8 cellular contexts compared by ENCODE assay signal in genomic region chr5:109689740-109690455, GRCh38. TPM values are rescaled to one million over a fixed set of nuclear protein-coding genes. Genes with fewer than 3 reads are reported as not detected.
DNase-seq lines count a peak whose midpoint lies in the region; ATAC-seq, FAIRE-seq and TF ChIP-seq lines count a peak whose summit lies in the region.

MAN2A1 (plus strand) TSS chr5:109689927; CDS start chr5:109690418, 491 bp downstream.

- ATAC-seq in HG02571 (IDR thresholded peaks at IDR 0.05; ENCODE audit: unreplicated experiment) (peak; percentile 55), K562 (peak; percentile 80)

- peak within 1 kb of the TSS; percentile 75 to 99 for H3K9ac ChIP-seq in K562 (ENCODE audit: insufficient read depth in 1 of 2, low read depth in 2 of 2, low read length in 2 of 2)
- peak within 1 kb of the TSS; percentile 94 for H3K9ac ChIP-seq in skeletal muscle satellite cell (ENCODE audit: low read depth, low read length)

- DNase-seq in GM12892 (ENCODE audit: insufficient read length) (peak; percentile 51), NB4 (ENCODE audit: low read depth) (peak; percentile 86), T1000 (lab: John Stamatoyannopoulos, UW) (peak; percentile 52), K562 (ENCODE audit: extremely low read depth in 1 of 4, low spot score in 3 of 4) (peak; percentile 75 to 82 (median 80)), iPS DF 6.9 (ENCODE audit: low read depth, low spot score) (no peak), OCI-M2 (lab: John Stamatoyannopoulos, UW; ENCODE audit: unreplicated experiment) (no peak)

- in situ Hi-C loops in K562 (cut with MboI) = loop anchor here (5.0 kb wide), 1 partner anchor 83 kb away; no protein-coding TSS in a partner anchor

- peaks cover 9% of the 10 kb centered on the region; the same call in 1 of the 2 replicates for H4K20me1 ChIP-seq in K562 (replicated peaks; ENCODE audit: control insufficient read depth, insufficient read depth, low read length)

- H3K27ac ChIP-seq in K562 (ENCODE audit: extremely low read depth, low read depth, low read length) (peak within 1 kb of the TSS; percentile 92), iPS DF 6.9 (ENCODE audit: low read length) (no peak within 1 kb of the TSS)

- BruUV-seq in K562 (replicated peaks; lab: Mats Ljungman, UMichigan) = no TSS peak

- TF ChIP-seq CTCF in NB4 (IDR thresholded peaks at IDR 0.05; ENCODE audit: low read depth, low read length) = no peak
- peak in 2 of 3 experiments; percentile 3 to 25; a peak in 2 of 6 replicates for TF ChIP-seq CTCF in K562 (IDR thresholded peaks at IDR 0.05 in 2 of 3, conservative IDR thresholded peaks at IDR 0.05 in 1 of 3; ENCODE audit: insufficient read depth in 2 of 3, low read depth in 1 of 3, low read length in 3 of 3)

- peak within 1 kb of the TSS; percentile 100 for H2AFZ ChIP-seq in K562 (ENCODE audit: low read depth, low read length)

- POLR2A ChIA-PET in K562 (lab: Yijun Ruan, JAX) = interaction anchor here (0.6 to 2.2 kb wide), 12 partner anchors 8 to 962 kb away, joined by 3 to 15 read pairs (median 3); partner anchors contain the start of gene PJA2

- CTCF ChIA-PET in K562 (lab: Yijun Ruan, JAX; ENCODE audit: low intra/inter-chr PET ratio) = no interaction called here

- no peaks in the 10 kb centered on the region for H3K9me1 ChIP-seq in K562 (ENCODE audit: control insufficient read depth, insufficient read depth, low read length)

- H3K4me1 ChIP-seq in K562 (replicated peaks in 1 of 2; ENCODE audit: control insufficient read depth in 2 of 2, insufficient read depth in 2 of 2, low read length in 2 of 2) = peaks cover 20 to 30% of the 10 kb centered on the region in 2 experiments
- no peaks in the 10 kb centered on the region; the same call in none of the 2 replicates for H3K4me1 ChIP-seq in iPS DF 6.9 (ENCODE audit: control insufficient read depth, insufficient read depth, low read length)
- H3K4me1 ChIP-seq in skeletal muscle satellite cell (ENCODE audit: control insufficient read depth, insufficient read depth, low read length) = peaks cover 34% of the 10 kb centered on the region

- TF ChIP-seq POLR2A in GM12892 (IDR thresholded peaks at IDR 0.05; ENCODE audit: low read depth, low read length) (no peak), NB4 (IDR thresholded peaks at IDR 0.05; ENCODE audit: extremely low read depth, insufficient read length) (no peak), K562 (conservative IDR thresholded peaks at IDR 0.05) (peak; percentile 28; the same call in 1 of the 2 replicates)

- WGBS in K562 (ENCODE audit: insufficient coverage, low coverage, missing lambda C conversion rate) = 2% methylated on average over 30 of the region's 78 CpGs
- no CpG with 5 or more reads among the region's 78 CpGs for WGBS in iPS DF 6.9 (ENCODE audit: insufficient coverage, insufficient read length)

- FAIRE-seq in GM12892 (lab: Jason Lieb, UNC) (no peak), K562 (lab: Jason Lieb, UNC) (no peak)

- peak; percentile 16 to 38; a peak in 2 of 4 replicates for TF ChIP-seq RAD21 in K562 (CRISPR knock-in tag; conservative IDR thresholded peaks at IDR 0.05 in 1 of 2, IDR thresholded peaks at IDR 0.05 in 1 of 2)

- H3K36me3 ChIP-seq in K562 (ENCODE audit: control insufficient read depth, insufficient read depth, low read length) (no peaks in the 10 kb centered on the region), iPS DF 6.9 (ENCODE audit: control insufficient read depth, insufficient read depth, low read length) (no peaks in the 10 kb centered on the region), skeletal muscle satellite cell (ENCODE audit: insufficient read depth, low read length) (no peaks in the 10 kb centered on the region)

- no peaks in the 10 kb centered on the region for H3K9me3 ChIP-seq in K562 (replicated peaks; ENCODE audit: control insufficient read depth, insufficient read depth, low read depth, low read length)
- H3K9me3 ChIP-seq in iPS DF 6.9 (ENCODE audit: control insufficient read depth, insufficient read depth, low read length) = no peaks in the 10 kb centered on the region
- peaks cover 7% of the 10 kb centered on the region for H3K9me3 ChIP-seq in skeletal muscle satellite cell (replicated peaks; ENCODE audit: low read length)

- no peak for TF ChIP-seq EP300 in K562 (IDR thresholded peaks at IDR 0.05; ENCODE audit: low read length)

- H3K27me3 ChIP-seq in K562 (ENCODE audit: control insufficient read depth in 2 of 2, insufficient read depth in 2 of 2, low read length in 2 of 2) (no peaks in the 10 kb centered on the region), iPS DF 6.9 (ENCODE audit: control insufficient read depth, insufficient read depth, low read length) (no peaks in the 10 kb centered on the region), skeletal muscle satellite cell (ENCODE audit: control insufficient read depth, insufficient read depth, low read length) (no peaks in the 10 kb centered on the region)

- intact Hi-C loops in K562 (cut with micrococcal nuclease) = loop anchor here (2.0 to 10.0 kb wide), 5 partner anchors 118 to 1045 kb away; no protein-coding TSS in a partner anchor

- H3K4me3 ChIP-seq in NB4 (ENCODE audit: low read depth, low read length) (peak within 1 kb of the TSS; percentile 83), K562 (peak within 1 kb of the TSS; percentile 91), iPS DF 6.9 (ENCODE audit: low read length) (peak within 1 kb of the TSS; percentile 47), skeletal muscle satellite cell (ENCODE audit: low read length) (peak within 1 kb of the TSS; percentile 96)

- H3K79me2 ChIP-seq in K562 (ENCODE audit: control insufficient read depth, insufficient read depth, low read length) = peaks cover 52% of the 10 kb centered on the region

- H3K4me2 ChIP-seq in K562 (ENCODE audit: insufficient read depth, low read length) (peak within 1 kb of the TSS; percentile 90), skeletal muscle satellite cell (ENCODE audit: low read length) (peak within 1 kb of the TSS; percentile 81)

TF ChIP-seq in K562, 482 proteins besides CTCF, POLR2A, EP300 and RAD21 (continues in another document):
- peak; percentile 74 for TF ChIP-seq ZFX (CRISPR knock-in tag; IDR thresholded peaks at IDR 0.05)

RNA-seq across cellular contexts. Expression of gene MAN2A1, which starts in this region (rescaled TPM):
- polyA plus RNA-seq in GM12892 (2012; ENCODE audit: missing spikeins) = 6.8 TPM
- 49.3 and 133 TPM in 2 replicates for total RNA-seq in K562 (2011; cell fraction: chromatin; rRNA removed; ENCODE audit: low replicate concordance)
- 34.5 and 44.9 TPM in 2 replicates for total RNA-seq in K562 (2011; cell fraction: nucleolus; rRNA removed)
- 56.6 and 71.8 TPM in 2 replicates for total RNA-seq in K562 (2011; cell fraction: nucleoplasm; rRNA removed)
- total RNA-seq in K562 (2014; rRNA removed) (18.7 and 20.9 TPM in 2 replicates), K562 (2014; rRNA removed; fragmentation: Illumina TruSeq; extraction: Trizol) (32.0 and 33.4 TPM in 2 replicates), K562 (2015; rRNA removed; fragmentation: Illumina TruSeq; extraction: Trizol) (28.9 and 29.0 TPM in 2 replicates), K562 (2021) (25.8 and 25.9 TPM in 2 replicates)
- polyA plus RNA-seq in K562 (2011; rRNA removed) (26.0 and 31.4 TPM in 2 replicates), K562 (2014; fragmentation: Illumina TruSeq; extraction: Trizol) (15.4 and 19.8 TPM in 2 replicates), K562 (2014; fragmentation: Nextera tagmentation; extraction: Ambion mirVana) (1 to 10 TPM; 5.2 to 8.2 TPM), K562 (2014; rRNA removed) (10.9 and 15.1 TPM in 2 replicates)
- polyA plus RNA-seq in K562 (2011; cell fraction: cytosol; rRNA removed) = 6.3 and 9.5 TPM in 2 replicates
- polyA plus RNA-seq in K562 (2011; cell fraction: nucleus; rRNA removed) = 34.5 and 43.8 TPM in 2 replicates
- polyA plus RNA-seq in K562 (2012) = 11.9 and 17.3 TPM in 2 replicates
- polyA minus RNA-seq in K562 (2011; rRNA and poly(A)+ RNA removed) = 76.8 and 82.8 TPM in 2 replicates
- polyA minus RNA-seq in K562 (2011; cell fraction: cytosol; rRNA and poly(A)+ RNA removed) = 20.2 and 32.8 TPM in 2 replicates
- 87.9 and 133 TPM in 2 replicates for polyA minus RNA-seq in K562 (2011; cell fraction: nucleus; rRNA and poly(A)+ RNA removed)
- 35.6 and 39.0 TPM in 2 replicates for total RNA-seq in skeletal muscle satellite cell (2012; rRNA removed)

Comparison
In these comparisons a context has a peak if more than half of its experiments do, and no peak if none do; other contexts are left out.
1. DNase-seq: peak in GM12892 (single experiment), NB4 (single experiment), T1000 (single experiment) and K562 (4 of 4); none in iPS DF 6.9 (single experiment) and OCI-M2 (single experiment).
2. Peak in every context shown above with its lines, with median percentiles within 50 percentile points of each other: H3K4me3 ChIP-seq.